In the genomic region with DNA sequence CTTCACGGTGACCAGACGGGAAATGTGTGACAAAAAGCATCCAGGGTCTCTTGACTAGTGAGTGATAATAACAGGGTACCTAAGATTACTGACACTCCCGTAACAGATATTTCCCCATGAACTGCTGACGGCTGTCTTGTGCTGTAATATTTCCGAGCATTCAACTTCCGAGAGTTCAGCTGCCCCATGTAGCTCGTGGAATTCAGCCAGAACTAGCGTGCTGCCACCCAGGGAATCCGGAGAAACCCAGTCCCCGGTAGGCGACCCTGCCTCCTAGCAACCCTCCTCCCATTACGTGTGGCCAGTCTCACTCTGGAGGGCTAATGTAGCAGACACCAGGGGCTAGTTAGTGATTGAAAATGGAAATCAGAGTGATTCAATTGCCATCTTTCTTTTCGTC, we compare ENCODE assay signal across 17 cellular contexts.
A peak's percentile ranks its signal among the peaks of the same experiment; 100 is the strongest.
DNase-seq lines count a peak whose midpoint lies in the region; TF ChIP-seq lines count a peak whose summit lies in the region.
"Had no signal": no experiment of that assay in that cellular context is flagged by ENCODE, and none has a peak within 500 bp of the region (broad histone marks: within the 10 kb centered on the region; RNA-seq: fewer than 3 reads in every experiment).

No MANE protein-coding gene starts in this region.

- DNase-seq in Daoy (ENCODE audit: low read depth) = peak; percentile 46
- peak; percentile 9 to 22 for DNase-seq in SJCRH30
- DNase-seq in glutamatergic neuron = peak; percentile 16
- DNase-seq in neuronal stem cell (ENCODE audit: low spot score) = no peak
- DNase-seq in activated T-cell treated with anti-CD3 and anti-CD28 coated beads for 4 hours = no peak
- no peak for DNase-seq in DMS 273 (lab: John Stamatoyannopoulos, UW; ENCODE audit: unreplicated experiment)
- no peak for DNase-seq in DMS114 treated with DMSO at 0.1 percent for 48 hours (lab: John Stamatoyannopoulos, UW; ENCODE audit: unreplicated experiment)
- no peak for DNase-seq in Caco-2
- DNase-seq: H7; NCI-H1048; NCI-H1694; NCI-H345; NCI-H526; NK-92 treated with Interleukin-12 subunit alpha and Interleukin-12 subunit beta, amount 100 ng/mL, for 24 hours; RPMI8226 had no signal

- no peak overlapping the region for H3K4me3 ChIP-seq in SJCRH30
- H3K4me3 ChIP-seq in neuronal stem cell (ENCODE audit: low read length in 2 of 2) = no peak overlapping the region
- no peak overlapping the region for H3K4me3 ChIP-seq in Caco-2 (ENCODE audit: low read depth, low read length)
- H3K4me3 ChIP-seq: A549, SJSA1 had no signal

- H3K36me3 Mint-ChIP-seq in glutamatergic neuron (ENCODE audit: unreplicated experiment) (no peaks in the 10 kb centered on the region), Caco-2 (ENCODE audit: insufficient read depth, unreplicated experiment) (no peaks in the 10 kb centered on the region)

- no peak overlapping the region for H3K23ac ChIP-seq in neuronal stem cell (ENCODE audit: low read depth, low read length, poor library complexity)

- no peak overlapping the region for H2BK12ac ChIP-seq in neuronal stem cell (ENCODE audit: low read length)

- no peak overlapping the region for H2AK5ac ChIP-seq in neuronal stem cell (ENCODE audit: low read depth, low read length)

- no peak overlapping the region for H2BK5ac ChIP-seq in neuronal stem cell (ENCODE audit: low read length)

- no peak overlapping the region for H3K18ac ChIP-seq in neuronal stem cell (ENCODE audit: low read length)

- H3K27ac Mint-ChIP-seq in glutamatergic neuron (ENCODE audit: unreplicated experiment) (no peak overlapping the region), Caco-2 (ENCODE audit: unreplicated experiment) (no peak overlapping the region)

- H3K9me3 ChIP-seq in SJCRH30 (replicated peaks) (no peaks in the 10 kb centered on the region), neuronal stem cell (replicated peaks in 1 of 2; ENCODE audit: control insufficient read depth in 2 of 2, insufficient read depth in 1 of 2, low read depth in 1 of 2, low read length in 2 of 2) (no peaks in the 10 kb centered on the region), Caco-2 (no peaks in the 10 kb centered on the region)
- H3K9me3 ChIP-seq: A549 had no signal

- H3K4me2 ChIP-seq in neuronal stem cell (ENCODE audit: insufficient read depth, low read length, poor library complexity, severe bottlenecking) = no peak overlapping the region
- H3K4me2 ChIP-seq: A549 had no signal

- no TSS peak for BruUV-seq in Caco-2 (replicated peaks; lab: Mats Ljungman, UMichigan)

- POLR2A ChIA-PET in Caco-2 (lab: Charles Lee) = no interaction called here

- H2BK120ac ChIP-seq in neuronal stem cell (ENCODE audit: low read depth, low read length) = no peak overlapping the region

- H3K4ac ChIP-seq in neuronal stem cell (ENCODE audit: low read length) = no peak overlapping the region

- H3K4me3 Mint-ChIP-seq in glutamatergic neuron (ENCODE audit: unreplicated experiment) (no peak overlapping the region), Caco-2 (ENCODE audit: unreplicated experiment) (no peak overlapping the region)

- TF ChIP-seq CTCF in glutamatergic neuron (IDR thresholded peaks at IDR 0.05; ENCODE audit: partially characterized antibody, unreplicated experiment) (no peak), Caco-2 (IDR thresholded peaks at IDR 0.05; ENCODE audit: insufficient read depth in 1 of 2, low read depth in 1 of 2, low read length in 1 of 2, severe bottlenecking in 1 of 2, unreplicated experiment in 1 of 2) (no peak)

- H3K27me3 Mint-ChIP-seq in glutamatergic neuron (ENCODE audit: unreplicated experiment) = peaks cover 2% of the 10 kb centered on the region
- H3K27me3 Mint-ChIP-seq in Caco-2 (ENCODE audit: insufficient read depth, unreplicated experiment) = no peaks in the 10 kb centered on the region

- no peak overlapping the region for H3K27ac ChIP-seq in SJCRH30
- H3K27ac ChIP-seq in neuronal stem cell (replicated peaks; ENCODE audit: low read length) = no peak overlapping the region
- H3K27ac ChIP-seq: A549, SJSA1 had no signal

- H3K36me3 ChIP-seq in SJCRH30 (no peaks in the 10 kb centered on the region), neuronal stem cell (replicated peaks in 1 of 2; ENCODE audit: control insufficient read depth in 2 of 2, insufficient read depth in 2 of 2, low read length in 2 of 2) (no peaks in the 10 kb centered on the region), Caco-2 (ENCODE audit: control insufficient read depth, insufficient read depth, low read length) (no peaks in the 10 kb centered on the region)
- H3K36me3 ChIP-seq: SJSA1 had no signal

- peak overlapping the region; percentile 19 for H2AFZ ChIP-seq in neuronal stem cell (ENCODE audit: low read length)

- no peak overlapping the region for H4K8ac ChIP-seq in neuronal stem cell (ENCODE audit: low read depth, low read length)

- H3K9me3 Mint-ChIP-seq in glutamatergic neuron (ENCODE audit: unreplicated experiment) (peaks cover 4% of the 10 kb centered on the region), Caco-2 (ENCODE audit: unreplicated experiment) (no peaks in the 10 kb centered on the region)

- intact Hi-C loops in Caco-2 (cut with micrococcal nuclease; ENCODE audit: unreplicated experiment) = no loop called here

- no CpG with 5 or more reads among the region's 13 CpGs for WGBS in neuronal stem cell (ENCODE audit: extremely low coverage in 2 of 2, insufficient read length in 2 of 2, insufficient replicate concordance in 1 of 2), 2 donors

- no peak overlapping the region for H4K91ac ChIP-seq in neuronal stem cell (ENCODE audit: low read depth, low read length, poor library complexity)

- H3K14ac ChIP-seq in neuronal stem cell (ENCODE audit: low read length) = no peak overlapping the region

- H2BK15ac ChIP-seq in neuronal stem cell (ENCODE audit: low read length) = no peak overlapping the region

- H3K9ac ChIP-seq in neuronal stem cell (ENCODE audit: low read depth, low read length, poor library complexity) = no peak overlapping the region

- 0 out of 2 replicates have a peak, but pooled peaks cover 7% of the 10 kb centered on the region for H3K27me3 ChIP-seq in SJCRH30
- no peaks in the 10 kb centered on the region for H3K27me3 ChIP-seq in neuronal stem cell (ENCODE audit: control insufficient read depth in 3 of 3, insufficient read depth in 3 of 3, low read depth in 1 of 3, low read length in 3 of 3)
- H3K27me3 ChIP-seq in Caco-2 (replicated peaks; ENCODE audit: control insufficient read depth, insufficient read depth, low read length) = no peaks in the 10 kb centered on the region
- H3K27me3 ChIP-seq: SJSA1 had no signal

- CTCF ChIA-PET in Caco-2 (lab: Charles Lee) = no interaction called here

- peaks cover 22% of the 10 kb centered on the region for H3K4me1 Mint-ChIP-seq in glutamatergic neuron (ENCODE audit: low read depth, unreplicated experiment)
- H3K4me1 Mint-ChIP-seq in Caco-2 (ENCODE audit: low read depth, unreplicated experiment) = no peaks in the 10 kb centered on the region

- H3K79me1 ChIP-seq in neuronal stem cell (ENCODE audit: low read depth, low read length) = no peaks in the 10 kb centered on the region

- no peaks in the 10 kb centered on the region for H3K4me1 ChIP-seq in SJCRH30
- H3K4me1 ChIP-seq in neuronal stem cell (ENCODE audit: control insufficient read depth in 2 of 2, insufficient read depth in 1 of 2, low read depth in 1 of 2, low read length in 2 of 2) = no peaks in the 10 kb centered on the region
- no peaks in the 10 kb centered on the region for H3K4me1 ChIP-seq in Caco-2
- H3K4me1 ChIP-seq: A549, SJSA1 had no signal

Comparison
In these comparisons a context has a peak if more than half of its experiments do, and no peak if none do; other contexts are left out.
1. DNase-seq: peak in Daoy (single experiment), SJCRH30 (2 of 2) and glutamatergic neuron (single experiment); none in neuronal stem cell (single experiment), activated T-cell treated with anti-CD3 and anti-CD28 coated beads for 4 hours (single experiment), DMS 273 (single experiment), DMS114 treated with DMSO at 0.1 percent for 48 hours (single experiment) and Caco-2 (0 of 2).